ENCODE assay signal across 8 cellular contexts in the genomic region with DNA sequence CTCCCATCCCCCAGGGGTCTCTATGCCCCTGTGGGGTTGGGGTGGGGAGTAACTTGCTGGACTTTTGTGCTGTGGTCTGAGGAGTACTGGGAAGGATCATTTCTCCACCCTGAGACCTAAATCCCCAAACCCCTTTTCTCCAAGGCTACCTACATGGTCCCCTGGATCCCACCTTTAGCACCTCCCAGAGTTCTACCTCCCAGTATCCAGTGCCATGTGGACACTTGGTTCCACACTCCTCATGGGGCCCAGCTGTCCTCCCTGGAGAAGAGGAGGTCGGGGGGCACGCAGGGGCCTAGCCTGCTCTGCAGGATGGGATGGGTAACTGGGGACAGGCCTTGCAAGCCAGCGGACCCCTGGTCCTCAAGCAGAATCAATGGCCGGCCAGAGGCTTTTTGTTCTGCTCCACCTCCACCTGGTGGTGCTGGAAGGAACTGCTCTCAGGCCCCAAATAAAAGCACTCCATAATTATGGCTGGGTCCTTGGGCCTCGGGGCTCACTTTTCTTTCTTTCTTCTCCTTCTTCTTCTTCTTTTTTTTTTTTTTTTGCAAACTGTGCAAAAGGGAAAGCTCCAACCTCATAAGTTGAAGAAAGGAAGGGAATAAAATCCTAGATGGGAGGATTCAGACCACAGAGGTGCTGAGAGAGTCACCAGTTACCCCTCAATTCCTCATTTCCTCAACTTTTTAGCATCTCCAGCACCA.
DNase-seq lines count a peak whose midpoint lies in the region; ATAC-seq and TF ChIP-seq lines count a peak whose summit lies in the region.

No MANE protein-coding gene starts in this region.

- no peaks in the 10 kb centered on the region for H3K9me3 ChIP-seq in HAP-1
- no peaks in the 10 kb centered on the region for H3K9me3 ChIP-seq in esophagus squamous epithelium

- DNase-seq in DMS53 treated with DMSO at 0.1 percent for 48 hours (lab: John Stamatoyannopoulos, UW; ENCODE audit: unreplicated experiment) (peak; percentile 30), HAP-1 (ENCODE audit: low spot score in 2 of 2) (peak; percentile 53 to 82), NOMO-1 treated with dmso at 0.1 percent for 144 hours (lab: John Stamatoyannopoulos, UW; ENCODE audit: unreplicated experiment) (peak; percentile 11), esophagus squamous epithelium (lab: John Stamatoyannopoulos, UW) (no peak), natural killer cell (peak; percentile 59)
- DNase-seq in activated T-cell treated with anti-CD3 and anti-CD28 coated beads, Interleukin-2, amount 50 U/mL, for 1 hour: peak; percentile 64
- peak; percentile 50 to 53 for DNase-seq in stimulated activated naive CD8-positive, alpha-beta T cell treated with anti-CD3 and anti-CD28 coated beads, Interleukin-15, amount 100 ng/mL, for 72 hours

- no peak overlapping the region for H3K4me3 Mint-ChIP-seq in natural killer cell
- no peak overlapping the region for H3K4me3 Mint-ChIP-seq in stimulated activated naive CD8-positive, alpha-beta T cell treated with anti-CD3 and anti-CD28 coated beads, Interleukin-15, amount 100 ng/mL, for 72 hours

- H3K27ac Mint-ChIP-seq in natural killer cell: no peak overlapping the region
- H3K27ac Mint-ChIP-seq in stimulated activated naive CD8-positive, alpha-beta T cell treated with anti-CD3 and anti-CD28 coated beads, Interleukin-15, amount 100 ng/mL, for 72 hours: no peak overlapping the region

- H3K27me3 ChIP-seq in HAP-1 (ENCODE audit: low read depth) (no peaks in the 10 kb centered on the region), esophagus squamous epithelium (no peaks in the 10 kb centered on the region)

- peak; percentile 66 to 93 (median 91) for ATAC-seq in natural killer cell
- peak; percentile 60 for ATAC-seq in stimulated activated naive CD8-positive, alpha-beta T cell treated with anti-CD3 and anti-CD28 coated beads, Interleukin-15, amount 100 ng/mL, for 72 hours
- no peak for ATAC-seq in GM18520 (IDR thresholded peaks at IDR 0.05; ENCODE audit: unreplicated experiment)

- H3K36me3 Mint-ChIP-seq in natural killer cell: no peaks in the 10 kb centered on the region

- in situ Hi-C loops in HAP-1 (cut with MboI; ENCODE audit: low sequenced_read_pairs): no loop called here

- H3K4me3 ChIP-seq in HAP-1: no peak overlapping the region
- H3K4me3 ChIP-seq in esophagus squamous epithelium: no peak overlapping the region

- H3K36me3 ChIP-seq in HAP-1 (replicated peaks) (no peaks in the 10 kb centered on the region), esophagus squamous epithelium (no peaks in the 10 kb centered on the region)

- 8 to 16% methylated on average over 1 to 4 of the region's 5 CpGs for WGBS in esophagus squamous epithelium, 2 donors

- no peaks in the 10 kb centered on the region for H3K9me3 Mint-ChIP-seq in natural killer cell
- H3K9me3 Mint-ChIP-seq in stimulated activated naive CD8-positive, alpha-beta T cell treated with anti-CD3 and anti-CD28 coated beads, Interleukin-15, amount 100 ng/mL, for 72 hours: no peaks in the 10 kb centered on the region

- intact Hi-C loops in esophagus squamous epithelium (cut with DNase I) (loop anchor here (5.0 to 10.0 kb wide), 2 partner anchors 77 to 101 kb away; no protein-coding TSS in a partner anchor), natural killer cell (cut with micrococcal nuclease) (loop anchor here (1.0 kb wide), 2 partner anchors 77 to 104 kb away; no protein-coding TSS in a partner anchor)

- H3K27ac ChIP-seq in esophagus squamous epithelium: peak overlapping the region; percentile 23 to 43 (median 30)

- H3K27me3 Mint-ChIP-seq in natural killer cell (ENCODE audit: low read depth in 2 of 2): peaks cover 0 to 8% of the 10 kb centered on the region in 2 donors
- H3K27me3 Mint-ChIP-seq in stimulated activated naive CD8-positive, alpha-beta T cell treated with anti-CD3 and anti-CD28 coated beads, Interleukin-15, amount 100 ng/mL, for 72 hours: peaks cover 38% of the 10 kb centered on the region

- peak; percentile 76 to 96 (median 90) for TF ChIP-seq CTCF in esophagus squamous epithelium (IDR thresholded peaks at IDR 0.05)
- TF ChIP-seq CTCF in natural killer cell (IDR thresholded peaks at IDR 0.05): peak; percentile 88

- peaks cover 0 to 4% of the 10 kb centered on the region in 2 donors for H3K4me1 Mint-ChIP-seq in natural killer cell
- no peaks in the 10 kb centered on the region for H3K4me1 Mint-ChIP-seq in stimulated activated naive CD8-positive, alpha-beta T cell treated with anti-CD3 and anti-CD28 coated beads, Interleukin-15, amount 100 ng/mL, for 72 hours

- TF ChIP-seq POLR2A in esophagus squamous epithelium (IDR thresholded peaks at IDR 0.05): no peak

- H3K4me1 ChIP-seq in HAP-1 (no peaks in the 10 kb centered on the region), esophagus squamous epithelium (peaks cover 9 to 33% (median 16%) of the 10 kb centered on the region in 3 donors)
